ENCODE assay signal across 11 cellular contexts in genomic region chr12:105110851-105111250, GRCh38. TPM values are rescaled to one million over a fixed set of nuclear protein-coding genes. Genes with fewer than 3 reads are reported as not detected.
A peak's percentile ranks its signal among the peaks of the same experiment; 100 is the strongest.
DNase-seq lines count a peak whose midpoint lies in the region; FAIRE-seq and TF ChIP-seq lines count a peak whose summit lies in the region.
"Had no signal": no experiment of that assay in that cellular context is flagged by ENCODE, and none has a peak within 500 bp of the region (broad histone marks: within the 10 kb centered on the region; RNA-seq: fewer than 3 reads in every experiment).

No MANE protein-coding gene starts in this region.

- H3K4me3 ChIP-seq in GM23248 (peak overlapping the region; percentile 91), iPS-15b (ENCODE audit: low read depth, low read length) (peak overlapping the region; percentile 94), suprapubic skin (peak overlapping the region; percentile 62), Peyer's patch (peak overlapping the region in 1 of 4 donors; percentile 87)

- peaks cover 40% of the 10 kb centered on the region for H3K4me1 ChIP-seq in GM23248 (ENCODE audit: insufficient read depth)
- H3K4me1 ChIP-seq in iPS-15b (ENCODE audit: control insufficient read depth, insufficient read depth, low read length), result peaks cover 11% of the 10 kb centered on the region
- peaks cover 39% of the 10 kb centered on the region for H3K4me1 ChIP-seq in suprapubic skin
- H3K4me1 ChIP-seq in Peyer's patch, result peaks cover 0 to 22% (median 8%) of the 10 kb centered on the region in 4 donors

- no peak for TF ChIP-seq POLR2A in suprapubic skin (IDR thresholded peaks at IDR 0.05)
- TF ChIP-seq POLR2A in Peyer's patch (IDR thresholded peaks at IDR 0.05), result no peak

- peaks cover 79% of the 10 kb centered on the region for H3K79me2 ChIP-seq in GM23248 (ENCODE audit: insufficient read depth)

- peak overlapping the region; percentile 55 for H3K27ac ChIP-seq in GM23248
- no peak overlapping the region for H3K27ac ChIP-seq in suprapubic skin
- H3K27ac ChIP-seq in Peyer's patch, result no peak overlapping the region

- in situ Hi-C loops in GM23248 (cut with MboI), result no loop called here

- no peak for TF ChIP-seq CTCF in suprapubic skin (IDR thresholded peaks at IDR 0.05)
- no peak for TF ChIP-seq CTCF in Peyer's patch (IDR thresholded peaks at IDR 0.05)
- no peak for TF ChIP-seq CTCF in D721Med (IDR thresholded peaks at IDR 0.05; ENCODE audit: insufficient read depth, missing control alignments)

- no peaks in the 10 kb centered on the region for H3K9me3 ChIP-seq in GM23248 (ENCODE audit: low read depth)
- H3K9me3 ChIP-seq in iPS-15b (ENCODE audit: control insufficient read depth, insufficient read depth, low read length), result no peaks in the 10 kb centered on the region
- no peaks in the 10 kb centered on the region for H3K9me3 ChIP-seq in suprapubic skin
- H3K9me3 ChIP-seq in Peyer's patch, result no peaks in the 10 kb centered on the region

- 25 to 32% methylated on average over 4 of the region's 4 CpGs for WGBS in GM23248 (ENCODE audit: low coverage in 1 of 2, low lambda C conversion rate in 2 of 2, missing lambda C conversion rate in 2 of 2), 2 experiments
- 62% methylated on average over 4 of the region's 4 CpGs for WGBS in suprapubic skin

- no peak for TF ChIP-seq EP300 in suprapubic skin (IDR thresholded peaks at IDR 0.05)

- H3K27me3 ChIP-seq in GM23248 (replicated peaks; ENCODE audit: insufficient read depth), result no peaks in the 10 kb centered on the region
- peaks cover 3% of the 10 kb centered on the region for H3K27me3 ChIP-seq in iPS-15b (ENCODE audit: control insufficient read depth, insufficient read depth, low read length)
- H3K27me3 ChIP-seq in suprapubic skin, result no peaks in the 10 kb centered on the region
- H3K27me3 ChIP-seq in Peyer's patch, result no peaks in the 10 kb centered on the region

- peaks cover 41% of the 10 kb centered on the region for H3K36me3 ChIP-seq in GM23248 (ENCODE audit: low read depth)
- H3K36me3 ChIP-seq in iPS-15b (ENCODE audit: control insufficient read depth, insufficient read depth, low read length), result no peaks in the 10 kb centered on the region
- H3K36me3 ChIP-seq in suprapubic skin, result peaks cover 21% of the 10 kb centered on the region
- peaks cover 0 to 24% (median 0%) of the 10 kb centered on the region in 3 donors for H3K36me3 ChIP-seq in Peyer's patch

- 0 out of 2 replicates have a peak, but pooled peaks cover 11% of the 10 kb centered on the region for H4K20me1 ChIP-seq in GM23248 (ENCODE audit: insufficient read depth)

- FAIRE-seq in RCC 7860 (lab: Jason Lieb, UNC), result peak; percentile 88
- no peak for FAIRE-seq in D721Med (lab: Jason Lieb, UNC)

- peak overlapping the region; percentile 95 for H3K4me2 ChIP-seq in GM23248 (ENCODE audit: unreplicated experiment)

- peak overlapping the region; percentile 96 for H3K9ac ChIP-seq in GM23248
- H3K9ac ChIP-seq in iPS-15b (ENCODE audit: low read depth, low read length), result no peak overlapping the region

- no peak overlapping the region for H2AFZ ChIP-seq in GM23248

- no peaks in the 10 kb centered on the region for H3K9me2 ChIP-seq in GM23248 (ENCODE audit: insufficient read depth)

- DNase-seq in GM23248, result peak; percentile 24
- DNase-seq in RCC 7860 (ENCODE audit: low spot score), result no peak
- no peak for DNase-seq in suprapubic skin (ENCODE audit: low spot score in 2 of 2)
- no peak for DNase-seq in Peyer's patch
- no peak for DNase-seq in stimulated activated CD4-positive, alpha-beta T cell treated with anti-CD3 and anti-CD28 coated beads, Interleukin-4, amount 100 ng/mL, for 24 hours
- no peak for DNase-seq in D721Med (ENCODE audit: insufficient read length, low spot score)
- DNase-seq: activated effector memory CD4-positive, alpha-beta T cell treated with anti-CD3 and anti-CD28 coated beads, Interleukin-2, amount 50 U/mL, for 16 hours; foreskin melanocyte; retina; stimulated activated naive CD4-positive, alpha-beta T cell treated with Interleukin-2 at 50 U/mL for 16 hours had no signal

- H3F3A ChIP-seq in GM23248 (ENCODE audit: insufficient read depth), result peaks cover 42% of the 10 kb centered on the region

RNA-seq across cellular contexts. Expression of gene WASHC4, which starts 3.3 kb away (rescaled TPM):
- total RNA-seq in GM23248 (2014; rRNA removed; shearing (Covaris generic)), result 63.4 and 64.2 TPM in 2 replicates
- 50.3 and 53.5 TPM in 2 replicates for polyA plus RNA-seq in GM23248 (2016; fragmentation: Nextera tagmentation; extraction: Ambion mirVana)
- 10 to 100 TPM; 24.9 to 66.5 (median 30.4) TPM for total RNA-seq in suprapubic skin
- 10 to 100 TPM; 56.6 to 93.3 (median 71.4) TPM for total RNA-seq in Peyer's patch

RNA-seq across cellular contexts. Expression of gene ALDH1L2, which starts 26.6 kb away (rescaled TPM):
- 50.9 and 83.0 TPM in 2 replicates for total RNA-seq in GM23248 (2014; rRNA removed; shearing (Covaris generic))
- polyA plus RNA-seq in GM23248 (2016; fragmentation: Nextera tagmentation; extraction: Ambion mirVana), result 62.3 and 65.0 TPM in 2 replicates
- total RNA-seq in suprapubic skin, result 1 to 10 TPM; 1.3 to 7.6 (median 3.9) TPM
- 1 to 10 TPM in 3 of 4 donors, under 1 TPM in 1; 0.70 to 5.8 (median 4.0) TPM for total RNA-seq in Peyer's patch
